Comparison of ENCODE assay signal across 1 cellular context in the genomic region with DNA sequence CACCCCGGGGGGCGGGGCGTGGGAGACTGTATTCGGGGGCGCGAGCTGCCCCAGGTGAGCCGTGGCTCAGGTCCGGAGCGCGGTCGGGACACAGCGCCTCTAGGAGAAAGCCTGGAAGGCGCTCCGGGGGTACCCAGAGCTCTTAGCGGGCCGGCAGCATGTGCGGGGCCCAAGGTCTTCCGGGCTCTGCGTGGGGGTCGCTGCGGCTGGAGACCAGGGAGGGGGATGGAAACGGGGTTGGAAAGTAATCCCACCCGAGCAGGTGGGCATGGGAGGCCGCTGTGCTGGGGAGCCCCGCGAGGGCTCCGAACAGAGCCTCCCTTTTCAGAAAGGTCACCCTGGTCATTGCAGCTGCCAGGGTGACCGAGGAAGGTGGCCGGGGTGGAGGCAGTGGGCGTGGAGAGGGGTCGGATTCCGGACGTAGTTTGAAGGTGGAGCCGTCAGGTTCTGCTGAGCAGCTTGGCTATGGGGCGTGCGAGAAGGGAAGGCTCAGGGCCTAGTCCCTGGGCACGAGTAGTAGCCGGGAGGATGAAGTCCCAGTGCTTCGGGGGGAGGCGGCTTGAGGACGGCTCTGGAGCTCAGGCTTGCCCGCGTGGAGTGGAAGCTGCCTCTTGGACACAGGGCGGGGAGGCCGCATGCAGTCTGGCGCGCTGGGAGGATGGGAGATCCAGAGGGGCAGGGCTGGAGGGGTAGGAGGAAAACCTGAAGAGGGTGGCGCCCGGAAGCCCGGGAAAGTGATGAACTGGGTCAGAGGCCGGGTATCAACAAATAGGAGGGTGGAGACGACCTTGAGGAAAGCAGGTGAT.
TF ChIP-seq lines count a peak whose summit lies in the region.

A gene (plus strand): TSS at position 31 of the 806 bp plus-strand sequence. CDS start 9,510 bp downstream, outside the sequence.

TF ChIP-seq in HEK293, 187 proteins besides CTCF, POLR2A, EP300 and RAD21 (continued from another document and continues in another):
- no peak for TF ChIP-seq ZNF514 (tag by site-specific recombination; IDR thresholded peaks at IDR 0.05)
- no peak for TF ChIP-seq ZNF146 (tag by site-specific recombination; IDR thresholded peaks at IDR 0.05)
- TF ChIP-seq ZNF707 (tag by site-specific recombination; IDR thresholded peaks at IDR 0.05), result no peak
- TF ChIP-seq GLIS2 (tag by site-specific recombination; IDR thresholded peaks at IDR 0.05), result peak; percentile 99
- peak; percentile 70 for TF ChIP-seq ZNF76 (tag by site-specific recombination; IDR thresholded peaks at IDR 0.05; ENCODE audit: borderline replicate concordance, low read depth)
- TF ChIP-seq, protein P1, sequence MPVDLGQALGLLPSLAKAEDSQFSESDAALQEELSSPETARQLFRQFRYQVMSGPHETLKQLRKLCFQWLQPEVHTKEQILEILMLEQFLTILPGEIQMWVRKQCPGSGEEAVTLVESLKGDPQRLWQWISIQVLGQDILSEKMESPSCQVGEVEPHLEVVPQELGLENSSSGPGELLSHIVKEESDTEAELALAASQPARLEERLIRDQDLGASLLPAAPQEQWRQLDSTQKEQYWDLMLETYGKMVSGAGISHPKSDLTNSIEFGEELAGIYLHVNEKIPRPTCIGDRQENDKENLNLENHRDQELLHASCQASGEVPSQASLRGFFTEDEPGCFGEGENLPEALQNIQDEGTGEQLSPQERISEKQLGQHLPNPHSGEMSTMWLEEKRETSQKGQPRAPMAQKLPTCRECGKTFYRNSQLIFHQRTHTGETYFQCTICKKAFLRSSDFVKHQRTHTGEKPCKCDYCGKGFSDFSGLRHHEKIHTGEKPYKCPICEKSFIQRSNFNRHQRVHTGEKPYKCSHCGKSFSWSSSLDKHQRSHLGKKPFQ (tag by site-specific recombination; IDR thresholded peaks at IDR 0.05), result peak; percentile 3; the same call in 1 of the 2 replicates
- TF ChIP-seq ZNF677 (tag by site-specific recombination; IDR thresholded peaks at IDR 0.05), result no peak
- no peak for TF ChIP-seq HOXC10 (CRISPR knock-in tag; IDR thresholded peaks at IDR 0.05)
- TF ChIP-seq KLF16 (tag by site-specific recombination; IDR thresholded peaks at IDR 0.05), result peak; percentile 43; the same call in 1 of the 2 replicates
- TF ChIP-seq ZIC2 (tag by site-specific recombination; IDR thresholded peaks at IDR 0.05), result peak; percentile 79
- TF ChIP-seq, protein P2, sequence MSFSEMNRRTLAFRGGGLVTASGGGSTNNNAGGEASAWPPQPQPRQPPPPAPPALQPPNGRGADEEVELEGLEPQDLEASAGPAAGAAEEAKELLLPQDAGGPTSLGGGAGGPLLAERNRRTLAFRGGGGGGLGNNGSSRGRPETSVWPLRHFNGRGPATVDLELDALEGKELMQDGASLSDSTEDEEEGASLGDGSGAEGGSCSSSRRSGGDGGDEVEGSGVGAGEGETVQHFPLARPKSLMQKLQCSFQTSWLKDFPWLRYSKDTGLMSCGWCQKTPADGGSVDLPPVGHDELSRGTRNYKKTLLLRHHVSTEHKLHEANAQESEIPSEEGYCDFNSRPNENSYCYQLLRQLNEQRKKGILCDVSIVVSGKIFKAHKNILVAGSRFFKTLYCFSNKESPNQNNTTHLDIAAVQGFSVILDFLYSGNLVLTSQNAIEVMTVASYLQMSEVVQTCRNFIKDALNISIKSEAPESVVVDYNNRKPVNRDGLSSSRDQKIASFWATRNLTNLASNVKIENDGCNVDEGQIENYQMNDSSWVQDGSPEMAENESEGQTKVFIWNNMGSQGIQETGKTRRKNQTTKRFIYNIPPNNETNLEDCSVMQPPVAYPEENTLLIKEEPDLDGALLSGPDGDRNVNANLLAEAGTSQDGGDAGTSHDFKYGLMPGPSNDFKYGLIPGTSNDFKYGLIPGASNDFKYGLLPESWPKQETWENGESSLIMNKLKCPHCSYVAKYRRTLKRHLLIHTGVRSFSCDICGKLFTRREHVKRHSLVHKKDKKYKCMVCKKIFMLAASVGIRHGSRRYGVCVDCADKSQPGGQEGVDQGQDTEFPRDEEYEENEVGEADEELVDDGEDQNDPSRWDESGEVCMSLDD (tag by site-specific recombination; IDR thresholded peaks at IDR 0.05), result peak; percentile 95
- TF ChIP-seq, protein P3, sequence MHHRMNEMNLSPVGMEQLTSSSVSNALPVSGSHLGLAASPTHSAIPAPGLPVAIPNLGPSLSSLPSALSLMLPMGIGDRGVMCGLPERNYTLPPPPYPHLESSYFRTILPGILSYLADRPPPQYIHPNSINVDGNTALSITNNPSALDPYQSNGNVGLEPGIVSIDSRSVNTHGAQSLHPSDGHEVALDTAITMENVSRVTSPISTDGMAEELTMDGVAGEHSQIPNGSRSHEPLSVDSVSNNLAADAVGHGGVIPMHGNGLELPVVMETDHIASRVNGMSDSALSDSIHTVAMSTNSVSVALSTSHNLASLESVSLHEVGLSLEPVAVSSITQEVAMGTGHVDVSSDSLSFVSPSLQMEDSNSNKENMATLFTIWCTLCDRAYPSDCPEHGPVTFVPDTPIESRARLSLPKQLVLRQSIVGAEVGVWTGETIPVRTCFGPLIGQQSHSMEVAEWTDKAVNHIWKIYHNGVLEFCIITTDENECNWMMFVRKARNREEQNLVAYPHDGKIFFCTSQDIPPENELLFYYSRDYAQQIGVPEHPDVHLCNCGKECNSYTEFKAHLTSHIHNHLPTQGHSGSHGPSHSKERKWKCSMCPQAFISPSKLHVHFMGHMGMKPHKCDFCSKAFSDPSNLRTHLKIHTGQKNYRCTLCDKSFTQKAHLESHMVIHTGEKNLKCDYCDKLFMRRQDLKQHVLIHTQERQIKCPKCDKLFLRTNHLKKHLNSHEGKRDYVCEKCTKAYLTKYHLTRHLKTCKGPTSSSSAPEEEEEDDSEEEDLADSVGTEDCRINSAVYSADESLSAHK (tag by site-specific recombination; IDR thresholded peaks at IDR 0.05), result peak; percentile 21; the same call in 1 of the 2 replicates
- no peak for TF ChIP-seq ZNF155 (tag by site-specific recombination; IDR thresholded peaks at IDR 0.05)
- TF ChIP-seq, protein P4, sequence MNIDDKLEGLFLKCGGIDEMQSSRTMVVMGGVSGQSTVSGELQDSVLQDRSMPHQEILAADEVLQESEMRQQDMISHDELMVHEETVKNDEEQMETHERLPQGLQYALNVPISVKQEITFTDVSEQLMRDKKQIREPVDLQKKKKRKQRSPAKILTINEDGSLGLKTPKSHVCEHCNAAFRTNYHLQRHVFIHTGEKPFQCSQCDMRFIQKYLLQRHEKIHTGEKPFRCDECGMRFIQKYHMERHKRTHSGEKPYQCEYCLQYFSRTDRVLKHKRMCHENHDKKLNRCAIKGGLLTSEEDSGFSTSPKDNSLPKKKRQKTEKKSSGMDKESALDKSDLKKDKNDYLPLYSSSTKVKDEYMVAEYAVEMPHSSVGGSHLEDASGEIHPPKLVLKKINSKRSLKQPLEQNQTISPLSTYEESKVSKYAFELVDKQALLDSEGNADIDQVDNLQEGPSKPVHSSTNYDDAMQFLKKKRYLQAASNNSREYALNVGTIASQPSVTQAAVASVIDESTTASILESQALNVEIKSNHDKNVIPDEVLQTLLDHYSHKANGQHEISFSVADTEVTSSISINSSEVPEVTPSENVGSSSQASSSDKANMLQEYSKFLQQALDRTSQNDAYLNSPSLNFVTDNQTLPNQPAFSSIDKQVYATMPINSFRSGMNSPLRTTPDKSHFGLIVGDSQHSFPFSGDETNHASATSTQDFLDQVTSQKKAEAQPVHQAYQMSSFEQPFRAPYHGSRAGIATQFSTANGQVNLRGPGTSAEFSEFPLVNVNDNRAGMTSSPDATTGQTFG (tag by site-specific recombination; IDR thresholded peaks at IDR 0.05; ENCODE audit: borderline replicate concordance), result no peak
- no peak for TF ChIP-seq ZNF19 (tag by site-specific recombination; IDR thresholded peaks at IDR 0.05; ENCODE audit: low read depth)
- no peak for TF ChIP-seq ZNF292 (tag by site-specific recombination; IDR thresholded peaks at IDR 0.05; ENCODE audit: borderline replicate concordance, low read depth)
- no peak for TF ChIP-seq ZNF311 (tag by site-specific recombination; IDR thresholded peaks at IDR 0.05; ENCODE audit: borderline replicate concordance)
- TF ChIP-seq, protein P5, sequence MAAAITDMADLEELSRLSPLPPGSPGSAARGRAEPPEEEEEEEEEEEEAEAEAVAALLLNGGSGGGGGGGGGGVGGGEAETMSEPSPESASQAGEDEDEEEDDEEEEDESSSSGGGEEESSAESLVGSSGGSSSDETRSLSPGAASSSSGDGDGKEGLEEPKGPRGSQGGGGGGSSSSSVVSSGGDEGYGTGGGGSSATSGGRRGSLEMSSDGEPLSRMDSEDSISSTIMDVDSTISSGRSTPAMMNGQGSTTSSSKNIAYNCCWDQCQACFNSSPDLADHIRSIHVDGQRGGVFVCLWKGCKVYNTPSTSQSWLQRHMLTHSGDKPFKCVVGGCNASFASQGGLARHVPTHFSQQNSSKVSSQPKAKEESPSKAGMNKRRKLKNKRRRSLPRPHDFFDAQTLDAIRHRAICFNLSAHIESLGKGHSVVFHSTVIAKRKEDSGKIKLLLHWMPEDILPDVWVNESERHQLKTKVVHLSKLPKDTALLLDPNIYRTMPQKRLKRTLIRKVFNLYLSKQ (tag by site-specific recombination; IDR thresholded peaks at IDR 0.05; ENCODE audit: borderline replicate concordance), result no peak
- peak; percentile 65 for TF ChIP-seq ZEB2 (tag by site-specific recombination; IDR thresholded peaks at IDR 0.05)
- TF ChIP-seq PRDM1 (tag by site-specific recombination; IDR thresholded peaks at IDR 0.05), result 0 out of 2 replicates have a peak, but pooled peaks have one; percentile 27
- TF ChIP-seq ZNF324 (tag by site-specific recombination; IDR thresholded peaks at IDR 0.05), result peak; percentile 60; the same call in 1 of the 2 replicates
- TF ChIP-seq, protein P6, sequence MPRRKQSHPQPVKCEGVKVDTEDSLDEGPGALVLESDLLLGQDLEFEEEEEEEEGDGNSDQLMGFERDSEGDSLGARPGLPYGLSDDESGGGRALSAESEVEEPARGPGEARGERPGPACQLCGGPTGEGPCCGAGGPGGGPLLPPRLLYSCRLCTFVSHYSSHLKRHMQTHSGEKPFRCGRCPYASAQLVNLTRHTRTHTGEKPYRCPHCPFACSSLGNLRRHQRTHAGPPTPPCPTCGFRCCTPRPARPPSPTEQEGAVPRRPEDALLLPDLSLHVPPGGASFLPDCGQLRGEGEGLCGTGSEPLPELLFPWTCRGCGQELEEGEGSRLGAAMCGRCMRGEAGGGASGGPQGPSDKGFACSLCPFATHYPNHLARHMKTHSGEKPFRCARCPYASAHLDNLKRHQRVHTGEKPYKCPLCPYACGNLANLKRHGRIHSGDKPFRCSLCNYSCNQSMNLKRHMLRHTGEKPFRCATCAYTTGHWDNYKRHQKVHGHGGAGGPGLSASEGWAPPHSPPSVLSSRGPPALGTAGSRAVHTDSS (tag by site-specific recombination; IDR thresholded peaks at IDR 0.05), result no peak
- no peak for TF ChIP-seq ZNF175 (tag by site-specific recombination; IDR thresholded peaks at IDR 0.05)
- TF ChIP-seq, protein P7, sequence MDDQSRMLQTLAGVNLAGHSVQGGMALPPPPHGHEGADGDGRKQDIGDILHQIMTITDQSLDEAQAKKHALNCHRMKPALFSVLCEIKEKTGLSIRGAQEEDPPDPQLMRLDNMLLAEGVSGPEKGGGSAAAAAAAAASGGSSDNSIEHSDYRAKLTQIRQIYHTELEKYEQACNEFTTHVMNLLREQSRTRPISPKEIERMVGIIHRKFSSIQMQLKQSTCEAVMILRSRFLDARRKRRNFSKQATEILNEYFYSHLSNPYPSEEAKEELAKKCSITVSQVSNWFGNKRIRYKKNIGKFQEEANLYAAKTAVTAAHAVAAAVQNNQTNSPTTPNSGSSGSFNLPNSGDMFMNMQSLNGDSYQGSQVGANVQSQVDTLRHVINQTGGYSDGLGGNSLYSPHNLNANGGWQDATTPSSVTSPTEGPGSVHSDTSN (CRISPR knock-in tag; IDR thresholded peaks at IDR 0.05), result peak; percentile 71
- TF ChIP-seq KLF10 (tag by site-specific recombination; IDR thresholded peaks at IDR 0.05), result peak; percentile 68; the same call in 1 of the 2 replicates
- no peak for TF ChIP-seq ZNF544 (tag by site-specific recombination; IDR thresholded peaks at IDR 0.05)
- TF ChIP-seq ZSCAN16 (tag by site-specific recombination; IDR thresholded peaks at IDR 0.05), result peak; percentile 16; the same call in 1 of the 2 replicates
- TF ChIP-seq TCF7L2 (IDR thresholded peaks at IDR 0.05; ENCODE audit: borderline replicate concordance, low read depth, low read length), result no peak
- peak; percentile 87 for TF ChIP-seq BCL11B (tag by site-specific recombination; IDR thresholded peaks at IDR 0.05; ENCODE audit: low read depth)
- TF ChIP-seq, protein P8, sequence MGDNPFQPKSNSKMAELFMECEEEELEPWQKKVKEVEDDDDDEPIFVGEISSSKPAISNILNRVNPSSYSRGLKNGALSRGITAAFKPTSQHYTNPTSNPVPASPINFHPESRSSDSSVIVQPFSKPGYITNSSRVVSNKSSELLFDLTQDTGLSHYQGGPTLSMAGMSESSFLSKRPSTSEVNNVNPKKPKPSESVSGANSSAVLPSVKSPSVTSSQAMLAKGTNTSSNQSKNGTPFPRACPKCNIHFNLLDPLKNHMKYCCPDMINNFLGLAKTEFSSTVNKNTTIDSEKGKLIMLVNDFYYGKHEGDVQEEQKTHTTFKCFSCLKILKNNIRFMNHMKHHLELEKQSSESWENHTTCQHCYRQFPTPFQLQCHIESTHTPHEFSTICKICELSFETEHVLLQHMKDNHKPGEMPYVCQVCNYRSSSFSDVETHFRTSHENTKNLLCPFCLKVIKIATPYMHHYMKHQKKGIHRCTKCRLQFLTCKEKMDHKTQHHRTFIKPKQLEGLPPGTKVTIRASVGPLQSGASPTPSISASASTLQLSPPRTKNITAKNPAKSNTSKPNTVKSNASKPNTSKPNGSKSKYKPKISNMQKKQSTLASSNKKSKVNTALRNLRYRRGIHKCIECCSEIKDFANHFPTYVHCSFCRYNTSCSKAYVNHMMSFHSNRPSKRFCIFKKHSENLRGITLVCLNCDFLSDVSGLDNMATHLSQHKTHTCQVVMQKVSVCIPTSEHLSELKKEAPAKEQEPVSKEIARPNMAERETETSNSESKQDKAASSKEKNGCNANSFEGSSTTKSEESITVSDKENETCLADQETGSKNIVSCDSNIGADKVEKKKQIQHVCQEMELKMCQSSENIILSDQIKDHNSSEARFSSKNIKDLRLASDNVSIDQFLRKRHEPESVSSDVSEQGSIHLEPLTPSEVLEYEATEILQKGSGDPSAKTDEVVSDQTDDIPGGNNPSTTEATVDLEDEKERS (tag by site-specific recombination; IDR thresholded peaks at IDR 0.05), result peak; percentile 22; the same call in 1 of the 2 replicates
- peak; percentile 90 for TF ChIP-seq ZFP37 (tag by site-specific recombination; IDR thresholded peaks at IDR 0.05)
- no peak for TF ChIP-seq ZNF274 (IDR thresholded peaks at IDR 0.05; ENCODE audit: low read length)
- TF ChIP-seq ZNF274 (tag by site-specific recombination; IDR thresholded peaks at IDR 0.05; ENCODE audit: borderline replicate concordance), result no peak
- TF ChIP-seq ZNF530 (tag by site-specific recombination; IDR thresholded peaks at IDR 0.05; ENCODE audit: low read depth), result no peak
- TF ChIP-seq ZXDB (tag by site-specific recombination; IDR thresholded peaks at IDR 0.05), result peak; percentile 77
- TF ChIP-seq, protein P9, sequence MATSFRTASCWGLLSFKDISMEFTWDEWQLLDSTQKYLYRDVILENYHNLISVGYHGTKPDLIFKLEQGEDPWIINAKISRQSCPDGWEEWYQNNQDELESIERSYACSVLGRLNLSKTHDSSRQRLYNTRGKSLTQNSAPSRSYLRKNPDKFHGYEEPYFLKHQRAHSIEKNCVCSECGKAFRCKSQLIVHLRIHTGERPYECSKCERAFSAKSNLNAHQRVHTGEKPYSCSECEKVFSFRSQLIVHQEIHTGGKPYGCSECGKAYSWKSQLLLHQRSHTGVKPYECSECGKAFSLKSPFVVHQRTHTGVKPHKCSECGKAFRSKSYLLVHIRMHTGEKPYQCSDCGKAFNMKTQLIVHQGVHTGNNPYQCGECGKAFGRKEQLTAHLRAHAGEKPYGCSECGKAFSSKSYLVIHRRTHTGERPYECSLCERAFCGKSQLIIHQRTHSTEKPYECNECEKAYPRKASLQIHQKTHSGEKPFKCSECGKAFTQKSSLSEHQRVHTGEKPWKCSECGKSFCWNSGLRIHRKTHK (tag by site-specific recombination; IDR thresholded peaks at IDR 0.05), result no peak
- peak; percentile 86 for TF ChIP-seq KLF9 (tag by site-specific recombination; IDR thresholded peaks at IDR 0.05; ENCODE audit: low read depth)
- no peak for TF ChIP-seq ZNF571 (tag by site-specific recombination; IDR thresholded peaks at IDR 0.05)
